In genomic region chr21:46153259-46154154, GRCh38 we compare ENCODE assay signal across 9 cellular contexts. TPM values are rescaled to one million over a fixed set of nuclear protein-coding genes. Genes with fewer than 3 reads are reported as not detected.
DNase-seq lines count a peak whose midpoint lies in the region; ATAC-seq and TF ChIP-seq lines count a peak whose summit lies in the region.
"Had no signal": no experiment of that assay in that cellular context is flagged by ENCODE, and none has a peak within 500 bp of the region (broad histone marks: within the 10 kb centered on the region; RNA-seq: fewer than 3 reads in every experiment).

No MANE protein-coding gene starts in this region.

- H3K4me3 Mint-ChIP-seq in activated naive CD4-positive, alpha-beta T cell treated with anti-CD3 and anti-CD28 coated beads, Interleukin-2, amount 10 ng/mL, durations not matched to agents 7 days and 5 days, result no peak overlapping the region
- H3K4me3 Mint-ChIP-seq: stimulated activated naive CD8-positive, alpha-beta T cell treated with anti-CD3 and anti-CD28 coated beads, Interleukin-15, Interleukin-2, amounts not matched to agents 100 ng/mL and 50 ng/mL, for 24 hours had no signal

- H3K9ac ChIP-seq in NT2/D1 (ENCODE audit: insufficient read length, low read depth), result peak overlapping the region; percentile 52

- no peaks in the 10 kb centered on the region for H3K36me3 Mint-ChIP-seq in activated naive CD4-positive, alpha-beta T cell treated with anti-CD3 and anti-CD28 coated beads, Interleukin-2, amount 10 ng/mL, durations not matched to agents 7 days and 5 days

- peaks cover 8% of the 10 kb centered on the region for H3K36me3 ChIP-seq in NT2/D1 (ENCODE audit: insufficient read depth, insufficient read length, low read length)
- H3K36me3 ChIP-seq in heart left ventricle, result no peaks in the 10 kb centered on the region

- H3K4me3 ChIP-seq in NT2/D1 (ENCODE audit: insufficient read length, low read depth) (no peak overlapping the region), heart left ventricle (peak overlapping the region in 10 of 12 donors; percentile 20 to 47 (median 29))

- CTCF ChIA-PET in activated naive CD4-positive, alpha-beta T cell treated with anti-CD3 and anti-CD28 coated beads, Interleukin-2, amount 10 ng/mL, durations not matched to agents 7 days and 5 days (lab: Charles Lee), result interaction anchor here (0.9 to 2.6 kb wide), 3 partner anchors 10 to 486 kb away, joined by 3 to 12 read pairs (median 4); no protein-coding TSS in a partner anchor

- H3K27ac Mint-ChIP-seq in activated naive CD4-positive, alpha-beta T cell treated with anti-CD3 and anti-CD28 coated beads, Interleukin-2, amount 10 ng/mL, durations not matched to agents 7 days and 5 days, result no peak overlapping the region
- H3K27ac Mint-ChIP-seq: stimulated activated naive CD8-positive, alpha-beta T cell treated with anti-CD3 and anti-CD28 coated beads, Interleukin-15, Interleukin-2, amounts not matched to agents 100 ng/mL and 50 ng/mL, for 24 hours had no signal

- no peak for TF ChIP-seq POLR2A in heart left ventricle (IDR thresholded peaks at IDR 0.05)

- H3K9me3 ChIP-seq in NT2/D1 (ENCODE audit: insufficient read depth, low read length) (no peaks in the 10 kb centered on the region), heart left ventricle (no peaks in the 10 kb centered on the region)

- 23 to 39% (median 37%) methylated on average over 20 to 31 of the region's 31 CpGs for WGBS in heart left ventricle, 4 donors

- DNase-seq in NT2/D1 (ENCODE audit: low read depth, low spot score) (peak; percentile 62), heart left ventricle (peak in 4 of 5 donors; percentile 35 to 77 (median 56)), posterior cingulate gyrus (peak; percentile 14 to 91 (median 66)), NCI-H446 treated with DMSO at 0.1 percent for 48 hours (lab: John Stamatoyannopoulos, UW) (no peak)
- peak; percentile 65 for DNase-seq in activated naive CD4-positive, alpha-beta T cell treated with anti-CD3 and anti-CD28 coated beads, Interleukin-2, amount 10 ng/mL, durations not matched to agents 7 days and 5 days

- peak; percentile 77 for TF ChIP-seq CTCF in GM12874 (IDR thresholded peaks at IDR 0.05; ENCODE audit: insufficient read depth, low read depth, low read length)
- peak; percentile 56 to 84 (median 68) for TF ChIP-seq CTCF in heart left ventricle (IDR thresholded peaks at IDR 0.05)

- H3K27me3 Mint-ChIP-seq in activated naive CD4-positive, alpha-beta T cell treated with anti-CD3 and anti-CD28 coated beads, Interleukin-2, amount 10 ng/mL, durations not matched to agents 7 days and 5 days, result peaks cover 3% of the 10 kb centered on the region
- H3K27me3 Mint-ChIP-seq: stimulated activated naive CD8-positive, alpha-beta T cell treated with anti-CD3 and anti-CD28 coated beads, Interleukin-15, Interleukin-2, amounts not matched to agents 100 ng/mL and 50 ng/mL, for 24 hours had no signal

- H3K4me1 Mint-ChIP-seq in activated naive CD4-positive, alpha-beta T cell treated with anti-CD3 and anti-CD28 coated beads, Interleukin-2, amount 10 ng/mL, durations not matched to agents 7 days and 5 days, result no peaks in the 10 kb centered on the region

- intact Hi-C loops in heart left ventricle (cut with DNase I) (loop anchor here in 3 of 10 donors (5.0 to 10.0 kb wide), 3 partner anchors 71 to 91 kb away; partner anchors contain the start of gene LSS (in 2 of the 3)), posterior cingulate gyrus (cut with DNase I) (no loop called here)

- H3K27ac ChIP-seq in heart left ventricle, result peak overlapping the region in 4 of 12 donors; percentile 18 to 58 (median 38)

- ATAC-seq in heart left ventricle (peak in 3 of 4 donors; percentile 48 to 75 (median 72)), GM21423 (IDR thresholded peaks at IDR 0.05; ENCODE audit: unreplicated experiment) (no peak), HG03045 (IDR thresholded peaks at IDR 0.05; ENCODE audit: unreplicated experiment) (no peak)

- H3K27me3 ChIP-seq in NT2/D1 (ENCODE audit: insufficient read depth, insufficient read length) (no peaks in the 10 kb centered on the region), heart left ventricle (no peaks in the 10 kb centered on the region)

- no peaks in the 10 kb centered on the region for H3K9me3 Mint-ChIP-seq in activated naive CD4-positive, alpha-beta T cell treated with anti-CD3 and anti-CD28 coated beads, Interleukin-2, amount 10 ng/mL, durations not matched to agents 7 days and 5 days
- H3K9me3 Mint-ChIP-seq: stimulated activated naive CD8-positive, alpha-beta T cell treated with anti-CD3 and anti-CD28 coated beads, Interleukin-15, Interleukin-2, amounts not matched to agents 100 ng/mL and 50 ng/mL, for 24 hours had no signal

- peaks cover 48% of the 10 kb centered on the region for H3K4me1 ChIP-seq in NT2/D1 (ENCODE audit: insufficient read depth, insufficient read length)
- H3K4me1 ChIP-seq in heart left ventricle, result peaks cover 3 to 15% (median 10%) of the 10 kb centered on the region in 12 donors

RNA-seq across cellular contexts. Expression of gene FTCD, which starts 1.9 kb away (rescaled TPM):
- total RNA-seq in heart left ventricle, result 1 to 10 TPM in 5 of 9 donors, under 1 TPM in 3, not detected in 1; 0.31 to 3.1 (median 1.2) TPM
- polyA plus RNA-seq in heart left ventricle, result 1 to 10 TPM in 1 of 2 donors, under 1 TPM in 1; 0.17 to 1.8 TPM

RNA-seq across cellular contexts. Expression of gene SPATC1L, which starts 30.8 kb away (rescaled TPM):
- 10 to 100 TPM in 4 of 9 donors, 1 to 10 TPM in 5; 4.9 to 16.8 (median 8.4) TPM for total RNA-seq in heart left ventricle
- polyA plus RNA-seq in heart left ventricle, result 10 to 100 TPM; 11.0 to 12.9 TPM

RNA-seq across cellular contexts. Expression of gene COL6A2, which starts 55.6 kb away (rescaled TPM):
- 100 to 1,000 TPM; 118 to 484 (median 158) TPM for total RNA-seq in heart left ventricle
- polyA plus RNA-seq in heart left ventricle, result 100 to 1,000 TPM; 143 to 221 TPM

Comparison
In these comparisons a context has a peak if more than half of its experiments do, and no peak if none do; other contexts are left out.
1. ATAC-seq: peak in heart left ventricle (3 of 4); none in GM21423 (single experiment) and HG03045 (single experiment).